In the genomic region with DNA sequence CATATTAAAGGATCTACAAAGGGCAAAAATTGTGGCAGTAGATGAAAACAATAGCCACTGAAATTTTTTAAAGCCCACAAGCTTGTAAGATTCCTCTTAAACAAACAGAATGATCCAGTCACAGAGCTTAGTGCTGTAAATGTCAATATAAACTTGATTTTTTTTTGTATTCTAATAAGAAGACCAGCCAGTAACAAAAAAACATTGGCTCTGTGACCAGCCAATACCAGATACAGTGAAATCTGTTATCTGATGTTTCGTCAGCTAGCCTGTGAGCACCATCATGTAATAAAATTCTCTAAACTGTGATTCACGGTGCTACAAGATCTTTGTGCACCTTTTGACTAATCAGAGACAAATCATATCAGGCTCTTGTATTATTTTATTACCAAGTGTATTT, we compare ENCODE assay signal across 8 cellular contexts.
DNase-seq lines count a peak whose midpoint lies in the region; ATAC-seq, FAIRE-seq and TF ChIP-seq lines count a peak whose summit lies in the region.
"Had no signal": no experiment of that assay in that cellular context is flagged by ENCODE, and none has a peak within 500 bp of the region (broad histone marks: within the 10 kb centered on the region; RNA-seq: fewer than 3 reads in every experiment).

No MANE protein-coding gene starts in this region.

- H2BK15ac ChIP-seq in mesenchymal stem cell (ENCODE audit: low read depth, poor library complexity, severe bottlenecking), result no peak overlapping the region

- no peaks in the 10 kb centered on the region for H4K20me1 ChIP-seq in GM23338 (replicated peaks; ENCODE audit: insufficient read depth)

- no peaks in the 10 kb centered on the region for H3F3A ChIP-seq in GM23338 (replicated peaks; ENCODE audit: low read depth)

- H2AK5ac ChIP-seq in mesenchymal stem cell (ENCODE audit: low read length, severe bottlenecking), result no peak overlapping the region

- no peak overlapping the region for H2BK120ac ChIP-seq in mesenchymal stem cell (ENCODE audit: low read depth, low read length)

- H3K79me1 ChIP-seq in mesenchymal stem cell (replicated peaks; ENCODE audit: low read length, poor library complexity, severe bottlenecking), result peaks cover 4% of the 10 kb centered on the region

- H3K18ac ChIP-seq in mesenchymal stem cell (ENCODE audit: low read depth in 1 of 2, low read length in 2 of 2), result no peak overlapping the region

- H3K79me2 ChIP-seq in GM23338 (replicated peaks; ENCODE audit: insufficient read depth), result no peaks in the 10 kb centered on the region

- no peak for FAIRE-seq in GM19239 (lab: Jason Lieb, UNC)

- no peak overlapping the region for H2BK12ac ChIP-seq in mesenchymal stem cell (ENCODE audit: low read length in 2 of 2)

- no peak for ATAC-seq in upper lobe of right lung
- ATAC-seq in GM23338, result no peak

- H4K91ac ChIP-seq in mesenchymal stem cell (ENCODE audit: low read length), result no peak overlapping the region

- H3K27ac Mint-ChIP-seq in chondrocyte (ENCODE audit: unreplicated experiment) (peak overlapping the region; percentile 84), GM23338 (no peak overlapping the region)

- H3K4me2 ChIP-seq in mesenchymal stem cell (ENCODE audit: low read length, poor library complexity, severe bottlenecking) (no peak overlapping the region), GM23338 (no peak overlapping the region)

- intact Hi-C loops in upper lobe of right lung (cut with DNase I), result no loop called here

- H3K9me3 Mint-ChIP-seq in chondrocyte (ENCODE audit: low read depth) (no peaks in the 10 kb centered on the region), GM23338 (no peaks in the 10 kb centered on the region)

- H3K4me3 ChIP-seq in mesenchymal stem cell (ENCODE audit: insufficient read depth in 1 of 2, low read depth in 1 of 2, low read length in 2 of 2), result peak overlapping the region in 1 of 2 experiments; percentile 45
- H3K4me3 ChIP-seq in upper lobe of right lung, result no peak overlapping the region
- H3K4me3 ChIP-seq in GM23338, result no peak overlapping the region

- no peak overlapping the region for H3K14ac ChIP-seq in mesenchymal stem cell (ENCODE audit: low read length in 2 of 2)

- no peaks in the 10 kb centered on the region for H3K9me3 ChIP-seq in mesenchymal stem cell (ENCODE audit: control insufficient read depth, low read length)
- no peaks in the 10 kb centered on the region for H3K9me3 ChIP-seq in upper lobe of right lung

- H3K4ac ChIP-seq in mesenchymal stem cell (ENCODE audit: low read depth in 1 of 2, low read length in 2 of 2), result no peak overlapping the region

- no peaks in the 10 kb centered on the region for H3K27me3 Mint-ChIP-seq in chondrocyte (ENCODE audit: low read depth)
- peaks cover 5% of the 10 kb centered on the region for H3K27me3 Mint-ChIP-seq in GM23338 (ENCODE audit: insufficient read depth, low read depth, poor library complexity)

- H4K8ac ChIP-seq in mesenchymal stem cell (ENCODE audit: low read length), result no peak overlapping the region

- no peak overlapping the region for H3K23ac ChIP-seq in mesenchymal stem cell (ENCODE audit: low read length in 2 of 2)

- peak overlapping the region; percentile 91 for H3K9ac ChIP-seq in mesenchymal stem cell (ENCODE audit: low read length)

- H3K36me3 ChIP-seq in mesenchymal stem cell (ENCODE audit: control insufficient read depth in 1 of 2, insufficient read depth in 2 of 2, low read depth in 1 of 2, low read length in 2 of 2) (no peaks in the 10 kb centered on the region), upper lobe of right lung (no peaks in the 10 kb centered on the region), GM23338 (ENCODE audit: insufficient read depth) (no peaks in the 10 kb centered on the region)

- peaks cover 5% of the 10 kb centered on the region for H3K4me1 ChIP-seq in mesenchymal stem cell (ENCODE audit: control insufficient read depth, insufficient read depth, low read depth, low read length)
- peaks cover 39% of the 10 kb centered on the region for H3K4me1 ChIP-seq in upper lobe of right lung
- peaks cover 18% of the 10 kb centered on the region for H3K4me1 ChIP-seq in GM23338 (ENCODE audit: insufficient read depth)

- H3K4me1 Mint-ChIP-seq in chondrocyte (ENCODE audit: low read depth) (peaks cover 80% of the 10 kb centered on the region), GM23338 (peaks cover 27% of the 10 kb centered on the region)

- no peak overlapping the region for H2BK5ac ChIP-seq in mesenchymal stem cell (ENCODE audit: low read depth, low read length, poor library complexity, severe bottlenecking)

- peak; percentile 97 for DNase-seq in M059J (ENCODE audit: low read depth)
- DNase-seq in chondrocyte (ENCODE audit: low spot score), result no peak
- peak; percentile 78 for DNase-seq in mesenchymal stem cell
- DNase-seq in upper lobe of right lung, result no peak
- DNase-seq in stimulated activated CD4-positive, alpha-beta T cell treated with anti-CD3 and anti-CD28 coated beads, Interleukin-4, amount 100 ng/mL, for 24 hours, result no peak
- DNase-seq in GM23338 (ENCODE audit: low spot score), result no peak
- DNase-seq in GM19239 (ENCODE audit: insufficient read length, low spot score), result no peak
- DNase-seq: hypothalamus had no signal

- TF ChIP-seq CTCF in chondrocyte (IDR thresholded peaks at IDR 0.05), result no peak
- no peak for TF ChIP-seq CTCF in upper lobe of right lung (IDR thresholded peaks at IDR 0.05)
- TF ChIP-seq CTCF in GM23338 (conservative IDR thresholded peaks at IDR 0.05; ENCODE audit: low read depth in 2 of 2), result no peak

- H3K4me3 Mint-ChIP-seq in chondrocyte (ENCODE audit: unreplicated experiment) (peak overlapping the region; percentile 39), GM23338 (no peak overlapping the region)

- no peaks in the 10 kb centered on the region for H3K9me2 ChIP-seq in GM23338 (ENCODE audit: insufficient read depth)

- H3K27me3 ChIP-seq in mesenchymal stem cell (ENCODE audit: control insufficient read depth in 1 of 2, insufficient read depth in 1 of 2, low read length in 2 of 2), result no peaks in the 10 kb centered on the region
- H3K27me3 ChIP-seq in upper lobe of right lung, result no peaks in the 10 kb centered on the region
- no peaks in the 10 kb centered on the region for H3K27me3 ChIP-seq in GM23338 (ENCODE audit: insufficient read depth)

- H2AFZ ChIP-seq in mesenchymal stem cell (ENCODE audit: low read depth, low read length) (no peak overlapping the region), GM23338 (no peak overlapping the region)

- 36% methylated on average over 1 of the region's 2 CpGs for WGBS in mesenchymal stem cell

- H3K27ac ChIP-seq in mesenchymal stem cell (ENCODE audit: low read length, poor library complexity, severe bottlenecking) (peak overlapping the region; percentile 94), upper lobe of right lung (peak overlapping the region; percentile 64), GM23338 (ENCODE audit: low read depth) (no peak overlapping the region)

- H3K36me3 Mint-ChIP-seq in chondrocyte (ENCODE audit: low read depth) (no peaks in the 10 kb centered on the region), GM23338 (ENCODE audit: low read depth) (no peaks in the 10 kb centered on the region)

TF ChIP-seq in GM23338, 12 proteins besides CTCF, POLR2A, EP300 and RAD21:
- TF ChIP-seq, protein P1, sequence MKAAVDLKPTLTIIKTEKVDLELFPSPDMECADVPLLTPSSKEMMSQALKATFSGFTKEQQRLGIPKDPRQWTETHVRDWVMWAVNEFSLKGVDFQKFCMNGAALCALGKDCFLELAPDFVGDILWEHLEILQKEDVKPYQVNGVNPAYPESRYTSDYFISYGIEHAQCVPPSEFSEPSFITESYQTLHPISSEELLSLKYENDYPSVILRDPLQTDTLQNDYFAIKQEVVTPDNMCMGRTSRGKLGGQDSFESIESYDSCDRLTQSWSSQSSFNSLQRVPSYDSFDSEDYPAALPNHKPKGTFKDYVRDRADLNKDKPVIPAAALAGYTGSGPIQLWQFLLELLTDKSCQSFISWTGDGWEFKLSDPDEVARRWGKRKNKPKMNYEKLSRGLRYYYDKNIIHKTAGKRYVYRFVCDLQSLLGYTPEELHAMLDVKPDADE (IDR thresholded peaks at IDR 0.05), result no peak
- no peak for TF ChIP-seq NANOG (IDR thresholded peaks at IDR 0.05; ENCODE audit: borderline replicate concordance)
- no peak for TF ChIP-seq POLR2AphosphoS5 (IDR thresholded peaks at IDR 0.05; ENCODE audit: low read depth)
- no peak for TF ChIP-seq EZH2phosphoT487 (IDR thresholded peaks at IDR 0.05; ENCODE audit: unreplicated experiment)
- no peak for TF ChIP-seq ZNF114 (CRISPR knock-in tag; IDR thresholded peaks at IDR 0.05)
- no peak for TF ChIP-seq STAT1 (IDR thresholded peaks at IDR 0.05; ENCODE audit: unreplicated experiment)
- no peak for TF ChIP-seq JUNB (IDR thresholded peaks at IDR 0.05; ENCODE audit: unreplicated experiment)

Comparison
In these comparisons a context has a peak if more than half of its experiments do, and no peak if none do; other contexts are left out.
1. DNase-seq: peak in M059J (single experiment) and mesenchymal stem cell (single experiment); none in chondrocyte (single experiment), upper lobe of right lung (single experiment), stimulated activated CD4-positive, alpha-beta T cell treated with anti-CD3 and anti-CD28 coated beads, Interleukin-4, amount 100 ng/mL, for 24 hours (single experiment), GM23338 (single experiment) and GM19239 (single experiment).